8 cellular contexts compared by ENCODE assay signal in the genomic region with DNA sequence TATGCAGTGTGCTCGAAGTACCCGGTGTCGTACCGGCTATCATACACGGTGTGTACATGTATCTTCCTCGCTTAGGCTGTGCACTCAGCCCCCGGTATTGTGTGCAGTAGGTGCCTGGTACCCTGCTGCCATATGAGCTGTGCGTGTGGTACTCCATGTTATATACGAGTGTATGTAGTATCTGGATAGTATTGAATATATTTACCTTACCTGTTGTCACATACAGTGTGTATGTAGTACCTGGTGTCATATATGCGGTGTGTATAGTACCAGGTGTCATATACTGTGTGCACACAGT. TPM values are rescaled to one million over a fixed set of nuclear protein-coding genes. Genes with fewer than 3 reads are reported as not detected.
DNase-seq lines count a peak whose midpoint lies in the region; ATAC-seq and TF ChIP-seq lines count a peak whose summit lies in the region.

No MANE protein-coding gene starts in this region.

- H3K4me3 Mint-ChIP-seq in activated CD4-positive, alpha-beta T cell treated with anti-CD3 and anti-CD28 coated beads for 36 hours = peak overlapping the region; percentile 84
- peak overlapping the region; percentile 84 to 96 (median 91) for H3K4me3 Mint-ChIP-seq in nephron

- CTCF ChIA-PET in activated CD4-positive, alpha-beta T cell treated with anti-CD3 and anti-CD28 coated beads for 36 hours (lab: Charles Lee) = interaction anchor here (1.1 kb wide), 1 partner anchor 32 kb away, joined by 3 read pairs; no protein-coding TSS in a partner anchor

- WGBS in ectodermal cell, 2 experiments = 43 to 51% methylated on average over 10 of the region's 10 CpGs

- H3K4me3 ChIP-seq in LNCaP clone FGC (ENCODE audit: low read depth, low read length) (peak overlapping the region; percentile 71), ectodermal cell (ENCODE audit: insufficient read depth, low read depth, low read length) (peak overlapping the region; percentile 83)

- H3K36me3 Mint-ChIP-seq in activated CD4-positive, alpha-beta T cell treated with anti-CD3 and anti-CD28 coated beads for 36 hours (ENCODE audit: low read depth) = peaks cover 5% of the 10 kb centered on the region
- H3K36me3 Mint-ChIP-seq in nephron (ENCODE audit: low read depth) = no peaks in the 10 kb centered on the region

- peak overlapping the region; percentile 89 for H3K27ac Mint-ChIP-seq in activated CD4-positive, alpha-beta T cell treated with anti-CD3 and anti-CD28 coated beads for 36 hours
- peak overlapping the region; percentile 98 to 99 (median 98) for H3K27ac Mint-ChIP-seq in nephron

- no peaks in the 10 kb centered on the region for H3K27me3 Mint-ChIP-seq in activated CD4-positive, alpha-beta T cell treated with anti-CD3 and anti-CD28 coated beads for 36 hours
- H3K27me3 Mint-ChIP-seq in nephron (ENCODE audit: low read depth) = no peaks in the 10 kb centered on the region

- no peaks in the 10 kb centered on the region for H3K36me3 ChIP-seq in ectodermal cell (ENCODE audit: control insufficient read depth, insufficient read depth, low read length)

- H3K9me3 Mint-ChIP-seq in activated CD4-positive, alpha-beta T cell treated with anti-CD3 and anti-CD28 coated beads for 36 hours (ENCODE audit: low read depth) = no peaks in the 10 kb centered on the region
- H3K9me3 Mint-ChIP-seq in nephron = no peaks in the 10 kb centered on the region

- no peak for DNase-seq in activated CD4-positive, alpha-beta T cell treated with anti-CD3 and anti-CD28 coated beads for 36 hours
- DNase-seq in activated CD4-positive, alpha-beta T cell treated with anti-CD3 and anti-CD28 coated beads, Interleukin-2, amount 50 U/mL, for 1 hour = no peak
- DNase-seq in LNCaP clone FGC (ENCODE audit: low read depth) (no peak), islet precursor cell (no peak), iPS-NIHi11 (ENCODE audit: low spot score) (no peak)
- no peak for DNase-seq in stimulated activated CD4-positive, alpha-beta T cell treated with anti-CD3 and anti-CD28 coated beads, Interleukin-2, amount 100 ng/mL, for 24 hours

- POLR2A ChIA-PET in activated CD4-positive, alpha-beta T cell treated with anti-CD3 and anti-CD28 coated beads for 36 hours (lab: Charles Lee) = interaction anchor here (0.6 kb wide), 1 partner anchor 207 kb away, joined by 3 read pairs; no protein-coding TSS in a partner anchor

- H3K27me3 ChIP-seq in ectodermal cell (ENCODE audit: control insufficient read depth, insufficient read depth, low read length, poor library complexity, severe bottlenecking) = peaks cover 19% of the 10 kb centered on the region

- no peaks in the 10 kb centered on the region for H3K9me3 ChIP-seq in ectodermal cell (ENCODE audit: control insufficient read depth, low read length)

- H3K4me1 Mint-ChIP-seq in activated CD4-positive, alpha-beta T cell treated with anti-CD3 and anti-CD28 coated beads for 36 hours = peaks cover 45% of the 10 kb centered on the region
- peaks cover 53% of the 10 kb centered on the region for H3K4me1 Mint-ChIP-seq in nephron

- TF ChIP-seq CTCF in LNCaP clone FGC (IDR thresholded peaks at IDR 0.05; ENCODE audit: control insufficient read depth, extremely low read depth, insufficient read depth) (no peak), nephron (IDR thresholded peaks at IDR 0.05; ENCODE audit: unreplicated experiment in 3 of 3) (no peak)

- H3K4me1 ChIP-seq in ectodermal cell (ENCODE audit: control insufficient read depth, insufficient read depth, low read length) = peaks cover 20% of the 10 kb centered on the region

- intact Hi-C loops in activated CD4-positive, alpha-beta T cell treated with anti-CD3 and anti-CD28 coated beads for 36 hours (cut with DNase I, micrococcal nuclease) = no loop called here

- H3K27ac ChIP-seq in ectodermal cell (ENCODE audit: insufficient read depth, low read depth, low read length, poor library complexity, severe bottlenecking) = no peak overlapping the region

- peak; percentile 21 for ATAC-seq in activated CD4-positive, alpha-beta T cell treated with anti-CD3 and anti-CD28 coated beads for 36 hours

RNA-seq across cellular contexts. Expression of a gene that starts 1.2 kb away (rescaled TPM):
- total RNA-seq in activated CD4-positive, alpha-beta T cell treated with anti-CD3 and anti-CD28 coated beads for 36 hours = 10 to 100 TPM; 13.2 to 16.9 TPM
- 43.8 TPM for polyA plus RNA-seq in ectodermal cell (2013, experiment 1 of 4)
- polyA plus RNA-seq in ectodermal cell (2013, experiment 2 of 4) = 39.8 TPM
- 33.0 TPM for polyA plus RNA-seq in ectodermal cell (2013, experiment 3 of 4)
- polyA plus RNA-seq in ectodermal cell (2013, experiment 4 of 4) = 36.8 TPM
